In genomic region chr9:126637002-126637849, GRCh38 we compare ENCODE assay signal across 15 cellular contexts. TPM values are rescaled to one million over a fixed set of nuclear protein-coding genes. Genes with fewer than 3 reads are reported as not detected.
DNase-seq lines count a peak whose midpoint lies in the region; ATAC-seq lines count a peak whose summit lies in the region.
"Had no signal": no experiment of that assay in that cellular context is flagged by ENCODE, and none has a peak within 500 bp of the region (broad histone marks: within the 10 kb centered on the region; RNA-seq: fewer than 3 reads in every experiment).

No MANE protein-coding gene starts in this region.

- no peak for DNase-seq in stimulated activated naive CD8-positive, alpha-beta T cell treated with anti-CD3 and anti-CD28 coated beads, Interleukin-15, amount 100 ng/mL, for 72 hours
- DNase-seq in stimulated activated naive CD8-positive, alpha-beta T cell treated with anti-CD3 and anti-CD28 coated beads, Interleukin-15, Interleukin-2, amounts not matched to agents 100 U/mL and 50 U/mL, for 24 hours: no peak
- peak; percentile 28 for DNase-seq in activated CD8-positive, alpha-beta T cell treated with anti-CD3 and anti-CD28 coated beads, Interleukin-2, amount 10 ng/mL, durations not matched to agents 7 days and 5 days
- no peak for DNase-seq in naive B cell
- no peak for DNase-seq in NOMO-1 (lab: John Stamatoyannopoulos, UW; ENCODE audit: unreplicated experiment in 2 of 2)
- DNase-seq: foreskin fibroblast, mesenchymal stem cell, NCI-H1048, NCI-H446, Peyer's patch had no signal

- H3K4me1 Mint-ChIP-seq in stimulated activated naive CD8-positive, alpha-beta T cell treated with anti-CD3 and anti-CD28 coated beads, Interleukin-15, amount 100 ng/mL, for 72 hours: peaks cover 5% of the 10 kb centered on the region
- peaks cover 5% of the 10 kb centered on the region for H3K4me1 Mint-ChIP-seq in activated CD8-positive, alpha-beta T cell treated with anti-CD3 and anti-CD28 coated beads, Interleukin-2, amount 10 ng/mL, durations not matched to agents 7 days and 5 days (ENCODE audit: low read depth)
- peaks cover 6 to 8% (median 7%) of the 10 kb centered on the region in 3 donors for H3K4me1 Mint-ChIP-seq in naive B cell

- no peaks in the 10 kb centered on the region for H3K9me3 Mint-ChIP-seq in stimulated activated naive CD8-positive, alpha-beta T cell treated with anti-CD3 and anti-CD28 coated beads, Interleukin-15, amount 100 ng/mL, for 72 hours
- no peaks in the 10 kb centered on the region for H3K9me3 Mint-ChIP-seq in activated CD8-positive, alpha-beta T cell treated with anti-CD3 and anti-CD28 coated beads, Interleukin-2, amount 10 ng/mL, durations not matched to agents 7 days and 5 days (ENCODE audit: insufficient read depth)
- H3K9me3 Mint-ChIP-seq in naive B cell: no peaks in the 10 kb centered on the region
- H3K9me3 Mint-ChIP-seq: activated T-helper 1 cell treated with anti-CD3 and anti-CD28 coated beads, Interleukin-12 subunit alpha, Interleukin-12 subunit beta, Interleukin-2, Interleukin-4 antibody, amounts not matched to agents 30 ng/mL and 10 ng/mL and 1 ng/mL, durations not matched to agents 14 hours and 24 hours and 36 hours had no signal

- POLR2A ChIA-PET in activated CD8-positive, alpha-beta T cell treated with anti-CD3 and anti-CD28 coated beads, Interleukin-2, amount 10 ng/mL, durations not matched to agents 7 days and 5 days (lab: Charles Lee): interaction anchor here (1.0 kb wide), 1 partner anchor 19 kb away, joined by 3 read pairs; no protein-coding TSS in a partner anchor

- H3K4me3 Mint-ChIP-seq in stimulated activated naive CD8-positive, alpha-beta T cell treated with anti-CD3 and anti-CD28 coated beads, Interleukin-15, amount 100 ng/mL, for 72 hours: no peak overlapping the region
- H3K4me3 Mint-ChIP-seq in activated CD8-positive, alpha-beta T cell treated with anti-CD3 and anti-CD28 coated beads, Interleukin-2, amount 10 ng/mL, durations not matched to agents 7 days and 5 days: no peak overlapping the region
- no peak overlapping the region for H3K4me3 Mint-ChIP-seq in naive B cell
- H3K4me3 Mint-ChIP-seq: activated T-helper 1 cell treated with anti-CD3 and anti-CD28 coated beads, Interleukin-12 subunit alpha, Interleukin-12 subunit beta, Interleukin-2, Interleukin-4 antibody, amounts not matched to agents 30 ng/mL and 10 ng/mL and 1 ng/mL, durations not matched to agents 14 hours and 24 hours and 36 hours had no signal

- peaks cover 97% of the 10 kb centered on the region for H3K27me3 Mint-ChIP-seq in stimulated activated naive CD8-positive, alpha-beta T cell treated with anti-CD3 and anti-CD28 coated beads, Interleukin-15, amount 100 ng/mL, for 72 hours
- peaks cover 47% of the 10 kb centered on the region for H3K27me3 Mint-ChIP-seq in activated CD8-positive, alpha-beta T cell treated with anti-CD3 and anti-CD28 coated beads, Interleukin-2, amount 10 ng/mL, durations not matched to agents 7 days and 5 days (ENCODE audit: low read depth)
- H3K27me3 Mint-ChIP-seq in naive B cell: peaks cover 62 to 96% (median 91%) of the 10 kb centered on the region in 3 donors

- no peaks in the 10 kb centered on the region for H3K36me3 Mint-ChIP-seq in activated CD8-positive, alpha-beta T cell treated with anti-CD3 and anti-CD28 coated beads, Interleukin-2, amount 10 ng/mL, durations not matched to agents 7 days and 5 days (ENCODE audit: low read depth)
- H3K36me3 Mint-ChIP-seq in naive B cell: no peaks in the 10 kb centered on the region

- no peak overlapping the region for H3K27ac Mint-ChIP-seq in stimulated activated naive CD8-positive, alpha-beta T cell treated with anti-CD3 and anti-CD28 coated beads, Interleukin-15, amount 100 ng/mL, for 72 hours
- H3K27ac Mint-ChIP-seq in activated CD8-positive, alpha-beta T cell treated with anti-CD3 and anti-CD28 coated beads, Interleukin-2, amount 10 ng/mL, durations not matched to agents 7 days and 5 days: no peak overlapping the region
- no peak overlapping the region for H3K27ac Mint-ChIP-seq in naive B cell
- H3K27ac Mint-ChIP-seq: activated T-helper 1 cell treated with anti-CD3 and anti-CD28 coated beads, Interleukin-12 subunit alpha, Interleukin-12 subunit beta, Interleukin-2, Interleukin-4 antibody, amounts not matched to agents 30 ng/mL and 10 ng/mL and 1 ng/mL, durations not matched to agents 14 hours and 24 hours and 36 hours had no signal

- peak; percentile 17 for ATAC-seq in stimulated activated naive CD8-positive, alpha-beta T cell treated with anti-CD3 and anti-CD28 coated beads, Interleukin-15, amount 100 ng/mL, for 72 hours
- no peak for ATAC-seq in stimulated activated naive CD8-positive, alpha-beta T cell treated with anti-CD3 and anti-CD28 coated beads, Interleukin-15, Interleukin-2, amounts not matched to agents 100 U/mL and 50 U/mL, for 24 hours
- no peak for ATAC-seq in activated CD8-positive, alpha-beta T cell treated with anti-CD3 and anti-CD28 coated beads, Interleukin-2, amount 10 ng/mL, durations not matched to agents 7 days and 5 days
- ATAC-seq in naive B cell (ENCODE audit: low read depth in 2 of 2) (peak; percentile 18 to 48), HG03521 (IDR thresholded peaks at IDR 0.05; ENCODE audit: unreplicated experiment) (no peak), HG02678 (IDR thresholded peaks at IDR 0.05; ENCODE audit: unreplicated experiment) (no peak), GM19324 (IDR thresholded peaks at IDR 0.05; ENCODE audit: low FRiP score, unreplicated experiment) (no peak)
- ATAC-seq: GM12878 had no signal

- CTCF ChIA-PET in activated CD8-positive, alpha-beta T cell treated with anti-CD3 and anti-CD28 coated beads, Interleukin-2, amount 10 ng/mL, durations not matched to agents 7 days and 5 days (lab: Charles Lee): no interaction called here

RNA-seq across cellular contexts. Expression of gene LMX1B, which starts 23.5 kb away (rescaled TPM):
- not detected for total RNA-seq in activated CD8-positive, alpha-beta T cell treated with anti-CD3 and anti-CD28 coated beads, Interleukin-2, amount 10 ng/mL, durations not matched to agents 7 days and 5 days
- polyA plus RNA-seq in naive B cell (ENCODE audit: low read depth in 6 of 6): not detected
- total RNA-seq: activated T-helper 1 cell treated with anti-CD3 and anti-CD28 coated beads, Interleukin-12 subunit alpha, Interleukin-12 subunit beta, Interleukin-2, Interleukin-4 antibody, amounts not matched to agents 30 ng/mL and 10 ng/mL and 1 ng/mL, durations not matched to agents 14 hours and 24 hours and 36 hours; GM12878; Peyer's patch had no signal
- polyA plus RNA-seq: GM12878 had no signal

Comparison
In these comparisons a context has a peak if more than half of its experiments do, and no peak if none do; other contexts are left out.
1. ATAC-seq: peak in stimulated activated naive CD8-positive, alpha-beta T cell treated with anti-CD3 and anti-CD28 coated beads, Interleukin-15, amount 100 ng/mL, for 72 hours (single experiment) and naive B cell (2 of 2); none in stimulated activated naive CD8-positive, alpha-beta T cell treated with anti-CD3 and anti-CD28 coated beads, Interleukin-15, Interleukin-2, amounts not matched to agents 100 U/mL and 50 U/mL, for 24 hours (single experiment), activated CD8-positive, alpha-beta T cell treated with anti-CD3 and anti-CD28 coated beads, Interleukin-2, amount 10 ng/mL, durations not matched to agents 7 days and 5 days (single experiment), HG03521 (single experiment), HG02678 (single experiment) and GM19324 (single experiment).